30 cellular contexts compared by ENCODE assay signal in genomic region chr11:104776501-104777170, GRCh38.
DNase-seq lines count a peak whose midpoint lies in the region; ATAC-seq, FAIRE-seq and TF ChIP-seq lines count a peak whose summit lies in the region.
"Had no signal": no experiment of that assay in that cellular context is flagged by ENCODE, and none has a peak within 500 bp of the region (broad histone marks: within the 10 kb centered on the region; RNA-seq: fewer than 3 reads in every experiment).

No MANE protein-coding gene starts in this region.

- no peak for ATAC-seq in CD4-positive, CD25-positive, alpha-beta regulatory T cell (ENCODE audit: low read depth in 2 of 2)
- ATAC-seq in IMR-90 (ENCODE audit: low read depth), result no peak
- no peak for ATAC-seq in activated T-cell treated with anti-CD3 and anti-CD28 coated beads, Interleukin-2, amount 50 U/mL, for 72 hours (replicated peaks in 1 of 2)
- no peak for ATAC-seq in HG03196 (IDR thresholded peaks at IDR 0.05; ENCODE audit: unreplicated experiment)
- ATAC-seq: left colon, psoas muscle had no signal

- no CpG with 5 or more reads among the region's 3 CpGs for WGBS in IMR-90 (ENCODE audit: extremely low coverage in 2 of 2, insufficient read length in 1 of 2), 2 experiments
- 83 to 86% methylated on average over 2 of the region's 3 CpGs for WGBS in mesodermal cell (ENCODE audit: insufficient coverage in 2 of 2), 2 experiments

- no peak overlapping the region for H2BK20ac ChIP-seq in IMR-90 (ENCODE audit: low read depth, low read length)

- H3K27me3 ChIP-seq in CD4-positive, CD25-positive, alpha-beta regulatory T cell (ENCODE audit: control insufficient read depth, insufficient read depth, low read length), result no peaks in the 10 kb centered on the region
- H3K27me3 ChIP-seq in IMR-90 (ENCODE audit: control insufficient read depth, insufficient read depth, low read length) (no peaks in the 10 kb centered on the region), bronchial epithelial cell (ENCODE audit: control insufficient read depth, insufficient read depth, low read length) (no peaks in the 10 kb centered on the region)
- H3K27me3 ChIP-seq: BLaER1 treated with 17β-estradiol and CSF1 and Interleukin-3, amounts not matched to agents 10 nM and 100 nM; cardiac muscle cell; neutrophil; upper lobe of left lung had no signal

- FAIRE-seq in bronchial epithelial cell (lab: Jason Lieb, UNC), result no peak
- FAIRE-seq: D721Med had no signal

- no peaks in the 10 kb centered on the region for H4K20me1 ChIP-seq in IMR-90 (ENCODE audit: insufficient read depth, low read length)
- H4K20me1 ChIP-seq: BLaER1 treated with 17β-estradiol and CSF1 and Interleukin-3, amounts not matched to agents 10 nM and 100 nM had no signal

- no peak overlapping the region; the same call in 2 of the 3 replicates for H2BK15ac ChIP-seq in IMR-90 (ENCODE audit: low read depth, low read length)

- H3K9ac ChIP-seq in IMR-90 (ENCODE audit: low read depth, low read length), result no peak overlapping the region
- H3K9ac ChIP-seq: BLaER1 treated with 17β-estradiol and CSF1 and Interleukin-3, amounts not matched to agents 10 nM and 100 nM; GM23248; SK-N-SH had no signal

- no peak overlapping the region for H2AFZ ChIP-seq in IMR-90 (replicated peaks; ENCODE audit: low read length, poor library complexity)
- H2AFZ ChIP-seq: GM23248 had no signal

- TF ChIP-seq POLR2A in IMR-90 (IDR thresholded peaks at IDR 0.05; ENCODE audit: low read depth, low read length), result no peak

- peak overlapping the region; percentile 34; the same call in 1 of the 2 replicates for H3K14ac ChIP-seq in IMR-90 (replicated peaks; ENCODE audit: low read depth, low read length)

- intact Hi-C loops in IMR-90 (cut with micrococcal nuclease), result no loop called here
- intact Hi-C loops in posterior cingulate gyrus (cut with DNase I), result no loop called here

- H3K18ac ChIP-seq in IMR-90 (ENCODE audit: low read depth, low read length), result no peak overlapping the region

- TF ChIP-seq CTCF in IMR-90 (conservative IDR thresholded peaks at IDR 0.05; ENCODE audit: low read depth, low read length), result no peak
- TF ChIP-seq CTCF in bronchial epithelial cell (IDR thresholded peaks at IDR 0.05; ENCODE audit: insufficient read depth, low read length, severe bottlenecking), result no peak

- no peaks in the 10 kb centered on the region for H3K36me3 Mint-ChIP-seq in CD4-positive, CD25-positive, alpha-beta regulatory T cell
- peaks cover 4 to 6% of the 10 kb centered on the region in 2 donors for H3K36me3 Mint-ChIP-seq in activated T-cell treated with anti-CD3 and anti-CD28 coated beads, Interleukin-2, amount 50 U/mL, for 72 hours (ENCODE audit: insufficient read depth in 2 of 2)

- H4K8ac ChIP-seq in IMR-90 (ENCODE audit: low read depth in 2 of 2, low read length in 2 of 2), result no peak overlapping the region

- H3K27me3 Mint-ChIP-seq in CD4-positive, CD25-positive, alpha-beta regulatory T cell, result peaks cover 4% of the 10 kb centered on the region
- H3K27me3 Mint-ChIP-seq in activated T-cell treated with anti-CD3 and anti-CD28 coated beads, Interleukin-2, amount 50 U/mL, for 72 hours (ENCODE audit: low read depth), result no peaks in the 10 kb centered on the region
- H3K27me3 Mint-ChIP-seq: activated CD4-positive, alpha-beta T cell treated with anti-CD3 and anti-CD28 coated beads, Interleukin-2, amount 10 ng/mL, durations not matched to agents 24 days and 14 days had no signal

- dilution Hi-C loops in IMR-90 (cut with HindIII; ENCODE audit: low sequenced_read_pairs, unreplicated experiment), result no loop called here

- no peaks in the 10 kb centered on the region for H3K36me3 ChIP-seq in CD4-positive, CD25-positive, alpha-beta regulatory T cell (ENCODE audit: control insufficient read depth, insufficient read depth, low read length)
- no peaks in the 10 kb centered on the region for H3K36me3 ChIP-seq in IMR-90 (ENCODE audit: control insufficient read depth, insufficient read depth, low read length)
- H3K36me3 ChIP-seq in bronchial epithelial cell (ENCODE audit: control insufficient read depth, insufficient read depth, low read length), result no peaks in the 10 kb centered on the region
- no peaks in the 10 kb centered on the region for H3K36me3 ChIP-seq in mesodermal cell (ENCODE audit: control insufficient read depth, insufficient read depth, low read length)
- H3K36me3 ChIP-seq: BLaER1 treated with 17β-estradiol and CSF1 and Interleukin-3, amounts not matched to agents 10 nM and 100 nM; cardiac muscle cell; neutrophil; upper lobe of left lung; WERI-Rb-1 had no signal

- no peak overlapping the region for H2AK9ac ChIP-seq in IMR-90 (replicated peaks; ENCODE audit: low read depth, low read length, poor library complexity)

- no peak overlapping the region for H2BK120ac ChIP-seq in IMR-90 (ENCODE audit: low read depth, low read length)

- POLR2A ChIA-PET in IMR-90 (lab: Charles Lee; ENCODE audit: unreplicated experiment), result no interaction called here

- BruUV-seq in IMR-90 (replicated peaks; lab: Mats Ljungman, UMichigan), result no TSS peak

- no peak overlapping the region for H2AK5ac ChIP-seq in IMR-90 (ENCODE audit: low read depth, low read length)

- H3K9me1 ChIP-seq in IMR-90 (ENCODE audit: insufficient read depth, low read length), result no peaks in the 10 kb centered on the region

- in situ Hi-C loops in IMR-90 (cut with MboI; ENCODE audit: low sequenced_read_pairs), result no loop called here

- H3K9me3 ChIP-seq in CD4-positive, CD25-positive, alpha-beta regulatory T cell (ENCODE audit: control insufficient read depth in 2 of 2, low read length in 2 of 2), result no peaks in the 10 kb centered on the region
- H3K9me3 ChIP-seq in IMR-90 (ENCODE audit: control insufficient read depth, insufficient read depth, low read length) (no peaks in the 10 kb centered on the region), mesodermal cell (ENCODE audit: control insufficient read depth, low read length) (no peaks in the 10 kb centered on the region)
- H3K9me3 ChIP-seq: BLaER1 treated with 17β-estradiol and CSF1 and Interleukin-3, amounts not matched to agents 10 nM and 100 nM; neutrophil; psoas muscle; SK-N-SH; upper lobe of left lung had no signal

- H3K4me2 ChIP-seq in IMR-90 (ENCODE audit: low read depth, low read length), result no peak overlapping the region
- H3K4me2 ChIP-seq: SK-N-SH had no signal

- no peak for TF ChIP-seq RAD21 in IMR-90 (IDR thresholded peaks at IDR 0.05; ENCODE audit: low read length)

- peak overlapping the region in 2 of 3 donors; percentile 3 to 22 for H3K27ac Mint-ChIP-seq in CD4-positive, CD25-positive, alpha-beta regulatory T cell
- H3K27ac Mint-ChIP-seq in activated T-cell treated with anti-CD3 and anti-CD28 coated beads, Interleukin-2, amount 50 U/mL, for 72 hours, result no peak overlapping the region
- H3K27ac Mint-ChIP-seq: activated CD4-positive, alpha-beta T cell treated with anti-CD3 and anti-CD28 coated beads, Interleukin-2, amount 10 ng/mL, durations not matched to agents 24 days and 14 days; activated naive CD4-positive, alpha-beta T cell treated with anti-CD3 and anti-CD28 coated beads for 36 hours had no signal

- H3K9me3 Mint-ChIP-seq in CD4-positive, CD25-positive, alpha-beta regulatory T cell, result peaks cover 0 to 1% (median 0%) of the 10 kb centered on the region in 7 donors
- H3K9me3 Mint-ChIP-seq in activated T-cell treated with anti-CD3 and anti-CD28 coated beads, Interleukin-2, amount 50 U/mL, for 72 hours, result peaks cover 0 to 2% of the 10 kb centered on the region in 2 donors
- H3K9me3 Mint-ChIP-seq: activated naive CD4-positive, alpha-beta T cell treated with anti-CD3 and anti-CD28 coated beads for 36 hours had no signal

- H4K5ac ChIP-seq in IMR-90 (ENCODE audit: low read depth, low read length), result no peak overlapping the region

- peaks cover 7 to 20% (median 18%) of the 10 kb centered on the region in 4 donors for H3K4me1 Mint-ChIP-seq in CD4-positive, CD25-positive, alpha-beta regulatory T cell
- H3K4me1 Mint-ChIP-seq in activated T-cell treated with anti-CD3 and anti-CD28 coated beads, Interleukin-2, amount 50 U/mL, for 72 hours (ENCODE audit: low read depth), result peaks cover 14% of the 10 kb centered on the region

- H3K23ac ChIP-seq in IMR-90 (ENCODE audit: low read depth, low read length), result no peak overlapping the region

- H3K4me3 Mint-ChIP-seq in CD4-positive, CD25-positive, alpha-beta regulatory T cell, result no peak overlapping the region
- H3K4me3 Mint-ChIP-seq in activated T-cell treated with anti-CD3 and anti-CD28 coated beads, Interleukin-2, amount 50 U/mL, for 72 hours, result no peak overlapping the region
- H3K4me3 Mint-ChIP-seq: activated CD4-positive, alpha-beta T cell treated with anti-CD3 and anti-CD28 coated beads, Interleukin-2, amount 10 ng/mL, durations not matched to agents 24 days and 14 days; activated naive CD4-positive, alpha-beta T cell treated with anti-CD3 and anti-CD28 coated beads for 36 hours had no signal

- no peaks in the 10 kb centered on the region for H3K79me1 ChIP-seq in IMR-90 (ENCODE audit: low read depth in 1 of 2, low read length in 2 of 2)

- CTCF ChIA-PET in IMR-90 (lab: Yijun Ruan, JAX), result interaction anchor here (1.1 kb wide), 1 partner anchor 46 kb away, joined by 3 read pairs; no protein-coding TSS in a partner anchor

- H3K4me3 ChIP-seq in CD4-positive, CD25-positive, alpha-beta regulatory T cell (ENCODE audit: low read depth, low read length), result no peak overlapping the region
- H3K4me3 ChIP-seq in IMR-90 (ENCODE audit: insufficient read depth, low read depth, low read length) (no peak overlapping the region), bronchial epithelial cell (ENCODE audit: low read depth, low read length) (no peak overlapping the region), mesodermal cell (ENCODE audit: extremely low read depth, insufficient read depth, low read length, poor library complexity, severe bottlenecking) (no peak overlapping the region)
- H3K4me3 ChIP-seq: BLaER1 treated with 17β-estradiol and CSF1 and Interleukin-3, amounts not matched to agents 10 nM and 100 nM; cardiac muscle cell; GM23248; psoas muscle; upper lobe of left lung had no signal

- no peak overlapping the region for H4K91ac ChIP-seq in IMR-90 (ENCODE audit: insufficient read depth, low read depth, low read length)

- no peak overlapping the region for H3K4ac ChIP-seq in IMR-90 (ENCODE audit: low read depth, low read length)

- H3K4me1 ChIP-seq in CD4-positive, CD25-positive, alpha-beta regulatory T cell (ENCODE audit: control insufficient read depth, insufficient read depth, low read length, poor library complexity, severe bottlenecking), result peaks cover 11% of the 10 kb centered on the region
- peaks cover 2% of the 10 kb centered on the region for H3K4me1 ChIP-seq in IMR-90 (ENCODE audit: control insufficient read depth, insufficient read depth, low read length)
- no peaks in the 10 kb centered on the region for H3K4me1 ChIP-seq in mesodermal cell (ENCODE audit: control insufficient read depth, insufficient read depth, low read length, poor library complexity, severe bottlenecking)
- H3K4me1 ChIP-seq: psoas muscle had no signal

- no peak for DNase-seq in CD4-positive, CD25-positive, alpha-beta regulatory T cell
- DNase-seq in IMR-90 (peak; percentile 36), bronchial epithelial cell (ENCODE audit: low read depth) (peak; percentile 85), posterior cingulate gyrus (no peak)
- DNase-seq in effector CD8-positive, alpha-beta T cell (lab: John Stamatoyannopoulos, UW), result no peak
- DNase-seq in activated T-cell treated with anti-CD3 and anti-CD28 coated beads, Interleukin-2, amount 50 U/mL, for 72 hours, result no peak
- DNase-seq: activated CD4-positive, alpha-beta T cell treated with anti-CD3 and anti-CD28 coated beads, Interleukin-2, amount 10 ng/mL, durations not matched to agents 24 days and 14 days; activated naive CD4-positive, alpha-beta T cell treated with anti-CD3 and anti-CD28 coated beads for 36 hours; amniotic stem cell; dermis blood vessel endothelial cell; glutamatergic neuron; GM23248; left colon; mesenchymal stem cell; MV-4-11; NCI-H146; NCI-H2171 treated with DMSO at 0.1 percent for 48 hours; NCI-H69; psoas muscle; RPMI8226; SK-N-SH; stimulated activated CD4-positive, alpha-beta T cell treated with anti-CD3 and anti-CD28 coated beads, Interleukin-1b, Interleukin-23, amount 100 ng/mL, for 48 hours; upper lobe of left lung; WERI-Rb-1 had no signal

- no peak overlapping the region for H3K27ac ChIP-seq in CD4-positive, CD25-positive, alpha-beta regulatory T cell (ENCODE audit: insufficient read depth, low read length, poor library complexity, severe bottlenecking)
- no peak overlapping the region for H3K27ac ChIP-seq in IMR-90 (ENCODE audit: insufficient read depth, low read length)
- H3K27ac ChIP-seq in mesodermal cell (ENCODE audit: low read depth, low read length, severe bottlenecking), result peak overlapping the region; percentile 17
- H3K27ac ChIP-seq: BLaER1 treated with 17β-estradiol and CSF1 and Interleukin-3, amounts not matched to agents 10 nM and 100 nM; cardiac muscle cell; GM23248; neutrophil; psoas muscle; upper lobe of left lung; WERI-Rb-1 had no signal

- no peak overlapping the region for H3K56ac ChIP-seq in IMR-90 (ENCODE audit: extremely low read depth, insufficient read depth, low read length)

- H2BK5ac ChIP-seq in IMR-90 (ENCODE audit: low read depth, low read length, poor library complexity, severe bottlenecking), result no peak overlapping the region

Comparison
In these comparisons a context has a peak if more than half of its experiments do, and no peak if none do; other contexts are left out.
1. DNase-seq: peak in IMR-90 (single experiment) and bronchial epithelial cell (single experiment); none in CD4-positive, CD25-positive, alpha-beta regulatory T cell (0 of 3), effector CD8-positive, alpha-beta T cell (single experiment), activated T-cell treated with anti-CD3 and anti-CD28 coated beads, Interleukin-2, amount 50 U/mL, for 72 hours (0 of 2) and posterior cingulate gyrus (0 of 10).